In genomic region chr3:122416966-122417365, GRCh38 we compare ENCODE assay signal across 8 cellular contexts. TPM values are rescaled to one million over a fixed set of nuclear protein-coding genes. Genes with fewer than 3 reads are reported as not detected.
DNase-seq lines count a peak whose midpoint lies in the region; ATAC-seq and TF ChIP-seq lines count a peak whose summit lies in the region.

No MANE protein-coding gene starts in this region.

- peaks cover 4% of the 10 kb centered on the region for H3K27me3 Mint-ChIP-seq in activated naive CD4-positive, alpha-beta T cell treated with anti-CD3 and anti-CD28 coated beads, Interleukin-2, amount 10 ng/mL, durations not matched to agents 7 days and 5 days

- H3K27ac ChIP-seq in liver (ENCODE audit: low read depth in 1 of 2, low read length in 2 of 2) (peak overlapping the region; percentile 42 to 97), upper lobe of left lung (peak overlapping the region; percentile 85 to 91 (median 87))

- H3K9me3 ChIP-seq in liver (ENCODE audit: control insufficient read depth in 4 of 4, low read length in 3 of 4) (no peaks in the 10 kb centered on the region), upper lobe of left lung (no peaks in the 10 kb centered on the region)

- no peak for TF ChIP-seq POLR2A in upper lobe of left lung (IDR thresholded peaks at IDR 0.05)

- peaks cover 8 to 29% (median 20%) of the 10 kb centered on the region in 4 donors for H3K4me1 ChIP-seq in liver (ENCODE audit: control insufficient read depth in 4 of 4, insufficient read depth in 4 of 4, low read length in 3 of 4)
- H3K4me1 ChIP-seq in upper lobe of left lung = peaks cover 13 to 28% (median 22%) of the 10 kb centered on the region in 4 donors

- in situ Hi-C loops in astrocyte of the cerebellum (cut with HindIII; ENCODE audit: low sequenced_read_pairs) = no loop called here

- H3K4me1 Mint-ChIP-seq in activated naive CD4-positive, alpha-beta T cell treated with anti-CD3 and anti-CD28 coated beads, Interleukin-2, amount 10 ng/mL, durations not matched to agents 7 days and 5 days = peaks cover 51% of the 10 kb centered on the region

- H3K27me3 ChIP-seq in liver (ENCODE audit: control insufficient read depth in 4 of 4, insufficient read depth in 4 of 4, low read length in 3 of 4) (no peaks in the 10 kb centered on the region), upper lobe of left lung (no peaks in the 10 kb centered on the region)

- no peak for DNase-seq in activated naive CD4-positive, alpha-beta T cell treated with anti-CD3 and anti-CD28 coated beads, Interleukin-2, amount 10 ng/mL, durations not matched to agents 7 days and 5 days
- DNase-seq in activated naive CD4-positive, alpha-beta T cell (lab: John Stamatoyannopoulos, UW) = no peak
- no peak for DNase-seq in astrocyte of the cerebellum (ENCODE audit: low read depth)
- no peak for DNase-seq in upper lobe of left lung
- DNase-seq in DMS79 (lab: John Stamatoyannopoulos, UW) = no peak
- no peak for DNase-seq in activated effector memory CD4-positive, alpha-beta T cell treated with anti-CD3 and anti-CD28 coated beads, Interleukin-2, amount 50 U/mL, for 16 hours

- H3K4me3 ChIP-seq in astrocyte of the cerebellum (ENCODE audit: low read depth, low read length) (peak overlapping the region; percentile 89), liver (ENCODE audit: low read depth in 1 of 3, low read length in 3 of 3) (peak overlapping the region; percentile 74 to 98 (median 89)), upper lobe of left lung (peak overlapping the region; percentile 68 to 90 (median 74))

- H3K27ac Mint-ChIP-seq in activated naive CD4-positive, alpha-beta T cell treated with anti-CD3 and anti-CD28 coated beads, Interleukin-2, amount 10 ng/mL, durations not matched to agents 7 days and 5 days = peak overlapping the region; percentile 97

- peaks cover 35% of the 10 kb centered on the region for H3K36me3 Mint-ChIP-seq in activated naive CD4-positive, alpha-beta T cell treated with anti-CD3 and anti-CD28 coated beads, Interleukin-2, amount 10 ng/mL, durations not matched to agents 7 days and 5 days

- no peaks in the 10 kb centered on the region for H3K9me3 Mint-ChIP-seq in activated naive CD4-positive, alpha-beta T cell treated with anti-CD3 and anti-CD28 coated beads, Interleukin-2, amount 10 ng/mL, durations not matched to agents 7 days and 5 days

- peak overlapping the region; percentile 95 to 98 for H3K9ac ChIP-seq in liver (ENCODE audit: low read depth in 1 of 2, low read length in 2 of 2)

- 47% methylated on average over 14 of the region's 14 CpGs for WGBS in liver
- 49 to 54% methylated on average over 9 to 14 of the region's 14 CpGs for whole genome bisulfite sequencing in upper lobe of left lung, 2 donors

- ATAC-seq in upper lobe of left lung (ENCODE audit: low FRiP score in 2 of 2) (no peak), HG02759 (IDR thresholded peaks at IDR 0.05; ENCODE audit: unreplicated experiment) (no peak)

- TF ChIP-seq EP300 in upper lobe of left lung (IDR thresholded peaks at IDR 0.05) = no peak

- no peak for TF ChIP-seq RAD21 in liver (IDR thresholded peaks at IDR 0.05)

- H3K4me3 Mint-ChIP-seq in activated naive CD4-positive, alpha-beta T cell treated with anti-CD3 and anti-CD28 coated beads, Interleukin-2, amount 10 ng/mL, durations not matched to agents 7 days and 5 days = peak overlapping the region; percentile 96

- CTCF ChIA-PET in activated naive CD4-positive, alpha-beta T cell treated with anti-CD3 and anti-CD28 coated beads, Interleukin-2, amount 10 ng/mL, durations not matched to agents 7 days and 5 days (lab: Charles Lee) = interaction anchor here (1.2 to 2.3 kb wide), 3 partner anchors 33 to 144 kb away, joined by 5 to 9 read pairs (median 5); partner anchors contain the start of gene FAM162A

- H3K36me3 ChIP-seq in liver (ENCODE audit: control insufficient read depth in 4 of 4, insufficient read depth in 3 of 4, low read depth in 1 of 4, low read length in 3 of 4) = peaks cover 0 to 6% (median 0%) of the 10 kb centered on the region in 4 donors
- peaks cover 0 to 13% (median 0%) of the 10 kb centered on the region in 4 donors for H3K36me3 ChIP-seq in upper lobe of left lung

- no peak for TF ChIP-seq CTCF in astrocyte of the cerebellum (IDR thresholded peaks at IDR 0.05; ENCODE audit: low read depth, low read length, missing control alignments)
- TF ChIP-seq CTCF in liver (IDR thresholded peaks at IDR 0.05; ENCODE audit: low read depth, low read length, missing input control) = no peak
- no peak for TF ChIP-seq CTCF in upper lobe of left lung (IDR thresholded peaks at IDR 0.05)

TF ChIP-seq in liver, 16 proteins besides CTCF, POLR2A, EP300 and RAD21:
- TF ChIP-seq TAF1 (conservative IDR thresholded peaks at IDR 0.05) = no peak
- no peak for TF ChIP-seq JUND (IDR thresholded peaks at IDR 0.05)
- TF ChIP-seq, protein P1, sequence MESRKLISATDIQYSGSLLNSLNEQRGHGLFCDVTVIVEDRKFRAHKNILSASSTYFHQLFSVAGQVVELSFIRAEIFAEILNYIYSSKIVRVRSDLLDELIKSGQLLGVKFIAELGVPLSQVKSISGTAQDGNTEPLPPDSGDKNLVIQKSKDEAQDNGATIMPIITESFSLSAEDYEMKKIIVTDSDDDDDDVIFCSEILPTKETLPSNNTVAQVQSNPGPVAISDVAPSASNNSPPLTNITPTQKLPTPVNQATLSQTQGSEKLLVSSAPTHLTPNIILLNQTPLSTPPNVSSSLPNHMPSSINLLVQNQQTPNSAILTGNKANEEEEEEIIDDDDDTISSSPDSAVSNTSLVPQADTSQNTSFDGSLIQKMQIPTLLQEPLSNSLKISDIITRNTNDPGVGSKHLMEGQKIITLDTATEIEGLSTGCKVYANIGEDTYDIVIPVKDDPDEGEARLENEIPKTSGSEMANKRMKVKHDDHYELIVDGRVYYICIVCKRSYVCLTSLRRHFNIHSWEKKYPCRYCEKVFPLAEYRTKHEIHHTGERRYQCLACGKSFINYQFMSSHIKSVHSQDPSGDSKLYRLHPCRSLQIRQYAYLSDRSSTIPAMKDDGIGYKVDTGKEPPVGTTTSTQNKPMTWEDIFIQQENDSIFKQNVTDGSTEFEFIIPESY (IDR thresholded peaks at IDR 0.05) = no peak
- no peak for TF ChIP-seq SP1 (IDR thresholded peaks at IDR 0.05)
- TF ChIP-seq NR2F2 (IDR thresholded peaks at IDR 0.05) = no peak
- no peak for TF ChIP-seq HNF4G (IDR thresholded peaks at IDR 0.05)
- no peak for TF ChIP-seq FOXA1 (IDR thresholded peaks at IDR 0.05)
- TF ChIP-seq REST (IDR thresholded peaks at IDR 0.05) = no peak
- TF ChIP-seq YY1 (IDR thresholded peaks at IDR 0.05) = no peak
- no peak for TF ChIP-seq ATF3 (IDR thresholded peaks at IDR 0.05)
- TF ChIP-seq GABPA (IDR thresholded peaks at IDR 0.05 in 1 of 2, conservative IDR thresholded peaks at IDR 0.05 in 1 of 2) = no peak
- TF ChIP-seq, protein P2, sequence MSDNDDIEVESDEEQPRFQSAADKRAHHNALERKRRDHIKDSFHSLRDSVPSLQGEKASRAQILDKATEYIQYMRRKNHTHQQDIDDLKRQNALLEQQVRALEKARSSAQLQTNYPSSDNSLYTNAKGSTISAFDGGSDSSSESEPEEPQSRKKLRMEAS (IDR thresholded peaks at IDR 0.05) = no peak
- no peak for TF ChIP-seq RXRA (IDR thresholded peaks at IDR 0.05)

RNA-seq across cellular contexts. Expression of gene WDR5B, which starts 1.1 kb away (rescaled TPM):
- total RNA-seq in liver (1 to 10 TPM; 2.3 to 3.7 TPM), upper lobe of left lung (1 to 10 TPM; 2.0 to 8.4 (median 5.4) TPM)
- 1 to 10 TPM; 1.8 TPM for polyA plus RNA-seq in liver

RNA-seq across cellular contexts. Expression of gene FAM162A, which starts 33.0 kb away (rescaled TPM):
- total RNA-seq in liver = 10 to 100 TPM; 16.6 to 17.4 TPM
- 100 to 1,000 TPM in 1 of 2 donors, 10 to 100 TPM in 1; 41.7 to 160 TPM for polyA plus RNA-seq in liver
- 10 to 100 TPM in 5 of 6 donors, 1 to 10 TPM in 1; 4.2 to 29.0 (median 16.0) TPM for total RNA-seq in upper lobe of left lung

RNA-seq across cellular contexts. Expression of gene MIX23, which starts 33.9 kb away (rescaled TPM):
- total RNA-seq in liver (10 to 100 TPM; 14.0 to 17.4 TPM), upper lobe of left lung (10 to 100 TPM; 15.5 to 24.7 (median 18.2) TPM)
- 10 to 100 TPM; 16.1 to 19.6 TPM for polyA plus RNA-seq in liver
